ENCODE assay signal across 8 cellular contexts in the genomic region with DNA sequence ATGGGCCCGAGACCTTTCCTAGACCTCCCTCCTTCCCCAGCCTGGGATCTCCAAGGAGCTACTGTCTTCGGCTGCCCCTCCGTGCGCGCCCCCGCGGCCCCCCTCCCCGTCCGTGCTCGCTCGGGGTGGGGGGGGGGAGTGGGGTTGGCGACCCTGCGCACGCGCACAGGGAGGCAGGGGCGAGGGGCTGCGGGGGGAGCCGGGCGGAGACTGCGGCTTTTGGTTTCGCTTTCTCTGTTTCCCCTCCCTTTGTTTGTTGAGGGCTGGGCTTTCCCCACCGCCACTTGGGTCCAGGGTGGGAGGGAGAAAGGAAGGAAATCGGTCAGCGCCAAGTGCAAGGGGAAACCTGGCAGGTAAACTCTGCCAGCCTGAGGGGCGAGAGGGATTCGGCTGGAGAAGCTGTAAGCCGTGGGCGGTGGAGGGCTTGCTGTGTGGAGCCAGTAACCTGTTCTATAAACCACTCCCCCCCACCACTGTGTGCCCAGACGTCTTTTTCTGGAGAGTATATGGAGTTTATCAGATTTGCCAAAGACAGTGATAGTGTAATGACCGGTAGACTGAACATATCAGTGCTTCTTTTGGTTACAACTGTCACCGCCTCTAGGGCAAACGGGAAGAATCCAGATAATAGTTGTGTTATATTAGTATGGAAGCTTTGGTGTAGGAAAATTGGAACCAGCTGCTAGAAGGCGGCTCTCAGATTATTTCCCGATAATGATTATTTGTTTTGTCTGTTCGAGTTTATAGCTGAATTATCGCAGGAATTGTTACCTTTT. TPM values are rescaled to one million over a fixed set of nuclear protein-coding genes. Genes with fewer than 3 reads are reported as not detected.
DNase-seq lines count a peak whose midpoint lies in the region; ATAC-seq and TF ChIP-seq lines count a peak whose summit lies in the region.

No MANE protein-coding gene starts in this region.

- WGBS in lung, 2 donors = 2 to 4% methylated on average over 29 to 36 of the region's 36 CpGs

- intact Hi-C loops in dorsolateral prefrontal cortex (cut with DNase I) = no loop called here

- H3K4me3 ChIP-seq in dorsolateral prefrontal cortex (peak overlapping the region; percentile 63 to 100 (median 99)), lung (peak overlapping the region; percentile 98)

- ATAC-seq in HG03095 (IDR thresholded peaks at IDR 0.05; ENCODE audit: unreplicated experiment) (peak; percentile 43), lung (ENCODE audit: insufficient read depth, low FRiP score) (peak; percentile 40)

- H3K36me3 ChIP-seq in lung (ENCODE audit: control insufficient read depth in 2 of 2, insufficient read depth in 2 of 2, low read length in 2 of 2) = peaks cover 0 to 4% of the 10 kb centered on the region in 2 donors

- DNase-seq in NCI-H524 (lab: John Stamatoyannopoulos, UW) (peak; percentile 31 to 60), NCI-H524 treated with DMSO at 0.1 percent for 48 hours (lab: John Stamatoyannopoulos, UW) (no peak), NCI-H2227 treated with DMSO at 0.1 percent for 48 hours (lab: John Stamatoyannopoulos, UW) (peak; percentile 65), dorsolateral prefrontal cortex (peak; percentile 38 to 72 (median 51)), lung (ENCODE audit: low spot score) (peak; percentile 62)
- DNase-seq in activated CD4-positive, alpha-beta T cell treated with anti-CD3 and anti-CD28 coated beads, Interleukin-2, amount 50 U/mL, for 4 hours = peak; percentile 68 to 74
- peak; percentile 56 for DNase-seq in stimulated activated CD8-positive, alpha-beta memory T cell treated with anti-CD3 and anti-CD28 coated beads, Interleukin-12 subunit alpha, Interleukin-12 subunit beta, amount 100 ng/mL, for 1 hour (ENCODE audit: low read depth)

- peak overlapping the region; percentile 99 to 100 (median 100) for H3K27ac ChIP-seq in dorsolateral prefrontal cortex
- peak overlapping the region; percentile 98 to 100 for H3K27ac ChIP-seq in lung (ENCODE audit: low read depth in 1 of 2, low read length in 1 of 2)

- H3K27me3 ChIP-seq in dorsolateral prefrontal cortex = no peaks in the 10 kb centered on the region
- no peaks in the 10 kb centered on the region for H3K27me3 ChIP-seq in lung (ENCODE audit: control insufficient read depth, insufficient read depth)

- peaks cover 2 to 27% of the 10 kb centered on the region in 2 donors for H3K4me1 ChIP-seq in lung (ENCODE audit: control insufficient read depth in 2 of 2, insufficient read depth in 2 of 2, low read length in 2 of 2)

- no peaks in the 10 kb centered on the region for H3K9me3 ChIP-seq in lung (ENCODE audit: control insufficient read depth in 2 of 2, insufficient read depth in 1 of 2, low read length in 1 of 2)

- peak in 1 of 56 donors; percentile 7 for TF ChIP-seq CTCF in dorsolateral prefrontal cortex (IDR thresholded peaks at IDR 0.05 in 54 of 56, conservative IDR thresholded peaks at IDR 0.05 in 2 of 56; ENCODE audit: low read depth in 1 of 56, partially characterized antibody in 56 of 56)
- no peak for TF ChIP-seq CTCF in lung (IDR thresholded peaks at IDR 0.05; ENCODE audit: control extremely low read depth, extremely low read depth)

RNA-seq across cellular contexts. Expression of gene DNAJA1, which starts 0.7 kb away (rescaled TPM):
- total RNA-seq in dorsolateral prefrontal cortex = 100 to 1,000 TPM; 114 to 424 (median 207) TPM
- 100 to 1,000 TPM in 1 of 2 donors, 10 to 100 TPM in 1; 92.5 to 117 TPM for total RNA-seq in lung
- 100 to 1,000 TPM in 1 of 2 donors, 10 to 100 TPM in 1; 51.9 to 127 TPM for polyA plus RNA-seq in lung

RNA-seq across cellular contexts. Expression of gene APTX, which starts 24.3 kb away (rescaled TPM):
- total RNA-seq in dorsolateral prefrontal cortex = 10 to 100 TPM; 24.1 to 53.7 (median 35.7) TPM
- 10 to 100 TPM; 26.3 to 26.8 TPM for total RNA-seq in lung
- 10 to 100 TPM; 25.2 to 29.1 TPM for polyA plus RNA-seq in lung

RNA-seq across cellular contexts. Expression of gene SMU1, which starts 50.7 kb away (rescaled TPM):
- 10 to 100 TPM; 17.9 to 30.7 (median 25.8) TPM for total RNA-seq in dorsolateral prefrontal cortex
- 10 to 100 TPM; 17.2 to 27.4 TPM for total RNA-seq in lung
- 10 to 100 TPM in 1 of 2 donors, 1 to 10 TPM in 1; 7.3 to 12.5 TPM for polyA plus RNA-seq in lung
